In the genomic region with DNA sequence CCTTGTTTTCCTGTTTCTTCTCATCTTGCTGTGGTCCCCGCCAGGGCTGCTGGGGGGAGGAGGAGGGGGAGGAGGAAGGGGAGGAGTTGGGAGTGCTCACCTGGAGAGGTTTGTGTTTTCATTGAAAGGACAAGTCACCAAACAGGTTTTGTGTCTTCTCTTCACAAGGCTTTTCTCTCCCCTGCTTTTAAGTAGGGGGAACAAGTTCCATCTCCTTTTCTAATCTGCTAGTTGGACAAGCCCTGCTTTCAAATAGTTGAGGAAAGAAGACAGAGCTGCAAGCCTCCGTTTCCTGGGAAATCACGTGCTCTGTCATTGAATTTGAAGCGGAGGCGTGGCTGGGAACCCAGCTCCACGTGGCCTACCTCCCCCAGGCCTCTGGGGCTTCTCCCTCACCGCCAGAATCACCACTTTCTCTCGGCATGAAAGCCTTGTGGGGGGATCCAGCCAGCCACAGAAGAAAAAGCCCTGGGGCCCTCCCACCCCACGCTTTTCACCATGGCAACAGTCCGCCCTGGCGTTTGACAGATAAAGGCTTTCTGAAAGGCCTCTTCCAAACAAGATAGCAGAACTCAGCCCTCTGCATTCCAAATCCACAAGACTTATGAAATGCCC, we compare ENCODE assay signal across 1 cellular context.
TF ChIP-seq lines count a peak whose summit lies in the region.

No MANE protein-coding gene starts in this region.

TF ChIP-seq in K562, 482 proteins besides CTCF, POLR2A, EP300 and RAD21 (continued from another document and continues in another):
- 0 out of 2 replicates have a peak, but pooled peaks have one; percentile 44 for TF ChIP-seq ZNF511 (CRISPR knock-in tag; IDR thresholded peaks at IDR 0.05)
- TF ChIP-seq HBP1 (CRISPR knock-in tag; IDR thresholded peaks at IDR 0.05), result 0 out of 2 replicates have a peak, but pooled peaks have one; percentile 19
- no peak for TF ChIP-seq MTA1 (IDR thresholded peaks at IDR 0.05; ENCODE audit: borderline replicate concordance)
- no peak for TF ChIP-seq ARID3B (CRISPR knock-in tag; IDR thresholded peaks at IDR 0.05; ENCODE audit: borderline replicate concordance)
- no peak for TF ChIP-seq RFX7 (CRISPR knock-in tag; IDR thresholded peaks at IDR 0.05)
- TF ChIP-seq SNRNP70 (optimal IDR thresholded peaks at IDR 0.05; ENCODE audit: low read depth, low read length), result no peak
- TF ChIP-seq, protein P1, sequence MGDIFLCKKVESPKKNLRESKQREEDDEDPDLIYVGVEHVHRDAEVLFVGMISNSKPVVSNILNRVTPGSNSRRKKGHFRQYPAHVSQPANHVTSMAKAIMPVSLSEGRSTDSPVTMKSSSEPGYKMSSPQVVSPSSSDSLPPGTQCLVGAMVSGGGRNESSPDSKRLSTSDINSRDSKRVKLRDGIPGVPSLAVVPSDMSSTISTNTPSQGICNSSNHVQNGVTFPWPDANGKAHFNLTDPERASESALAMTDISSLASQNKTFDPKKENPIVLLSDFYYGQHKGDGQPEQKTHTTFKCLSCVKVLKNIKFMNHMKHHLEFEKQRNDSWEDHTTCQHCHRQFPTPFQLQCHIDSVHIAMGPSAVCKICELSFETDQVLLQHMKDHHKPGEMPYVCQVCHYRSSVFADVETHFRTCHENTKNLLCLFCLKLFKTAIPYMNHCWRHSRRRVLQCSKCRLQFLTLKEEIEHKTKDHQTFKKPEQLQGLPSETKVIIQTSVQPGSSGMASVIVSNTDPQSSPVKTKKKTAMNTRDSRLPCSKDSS (IDR thresholded peaks at IDR 0.05; ENCODE audit: low read depth, partially characterized antibody), result no peak
- TF ChIP-seq HDAC2 (IDR thresholded peaks at IDR 0.05), result peak; percentile 49; the same call in 1 of the 2 replicates
- no peak for TF ChIP-seq FOSL1 (tag; conservative IDR thresholded peaks at IDR 0.05)
- no peak for TF ChIP-seq ZKSCAN3 (CRISPR knock-in tag; IDR thresholded peaks at IDR 0.05)
- TF ChIP-seq ZNF707 (CRISPR knock-in tag; conservative IDR thresholded peaks at IDR 0.05), result no peak
- TF ChIP-seq, protein P2, sequence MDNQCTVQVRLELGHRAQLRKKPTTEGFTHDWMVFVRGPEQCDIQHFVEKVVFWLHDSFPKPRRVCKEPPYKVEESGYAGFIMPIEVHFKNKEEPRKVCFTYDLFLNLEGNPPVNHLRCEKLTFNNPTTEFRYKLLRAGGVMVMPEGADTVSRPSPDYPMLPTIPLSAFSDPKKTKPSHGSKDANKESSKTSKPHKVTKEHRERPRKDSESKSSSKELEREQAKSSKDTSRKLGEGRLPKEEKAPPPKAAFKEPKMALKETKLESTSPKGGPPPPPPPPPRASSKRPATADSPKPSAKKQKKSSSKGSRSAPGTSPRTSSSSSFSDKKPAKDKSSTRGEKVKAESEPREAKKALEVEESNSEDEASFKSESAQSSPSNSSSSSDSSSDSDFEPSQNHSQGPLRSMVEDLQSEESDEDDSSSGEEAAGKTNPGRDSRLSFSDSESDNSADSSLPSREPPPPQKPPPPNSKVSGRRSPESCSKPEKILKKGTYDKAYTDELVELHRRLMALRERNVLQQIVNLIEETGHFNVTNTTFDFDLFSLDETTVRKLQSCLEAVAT (IDR thresholded peaks at IDR 0.05), result no peak
- TF ChIP-seq ZSCAN32 (CRISPR knock-in tag; IDR thresholded peaks at IDR 0.05), result no peak
- no peak for TF ChIP-seq ZFP30 (CRISPR knock-in tag; IDR thresholded peaks at IDR 0.05; ENCODE audit: borderline replicate concordance)
- peak; percentile 61 for TF ChIP-seq TEAD4 (IDR thresholded peaks at IDR 0.05; ENCODE audit: low read length)
- no peak for TF ChIP-seq TEAD4 (CRISPR knock-in tag; IDR thresholded peaks at IDR 0.05; ENCODE audit: borderline replicate concordance)
- no peak for TF ChIP-seq CREM (IDR thresholded peaks at IDR 0.05; ENCODE audit: low read depth)
- TF ChIP-seq FIP1L1 (IDR thresholded peaks at IDR 0.05; ENCODE audit: low read depth, low read length, poor library complexity, severe bottlenecking), result no peak
- no peak for TF ChIP-seq PHF20 (IDR thresholded peaks at IDR 0.05; ENCODE audit: partially characterized antibody)
- TF ChIP-seq ZNF444 (CRISPR knock-in tag; IDR thresholded peaks at IDR 0.05), result no peak
- no peak for TF ChIP-seq HNRNPH1 (optimal IDR thresholded peaks at IDR 0.05; ENCODE audit: low read depth, low read length)
- 0 out of 2 replicates have a peak, but pooled peaks have one; percentile 42 for TF ChIP-seq SREBF2 (CRISPR knock-in tag; IDR thresholded peaks at IDR 0.05)
- TF ChIP-seq ZNF584 (CRISPR knock-in tag; IDR thresholded peaks at IDR 0.05; ENCODE audit: low read depth), result no peak
- TF ChIP-seq ETV1 (tag; conservative IDR thresholded peaks at IDR 0.05; ENCODE audit: low read depth), result 0 out of 2 replicates have a peak, but pooled peaks have one; percentile 31
- no peak for TF ChIP-seq ATF3 (IDR thresholded peaks at IDR 0.05)
- TF ChIP-seq ATF3 (CRISPR knock-in tag; conservative IDR thresholded peaks at IDR 0.05), result no peak
- peak; percentile 50; the same call in 1 of the 2 replicates for TF ChIP-seq HIVEP1 (CRISPR knock-in tag; IDR thresholded peaks at IDR 0.05)
- TF ChIP-seq GABPB2 (CRISPR knock-in tag; conservative IDR thresholded peaks at IDR 0.05), result no peak
- no peak for TF ChIP-seq BRCA1 (IDR thresholded peaks at IDR 0.05)
- TF ChIP-seq BRCA1 (CRISPR knock-in tag; IDR thresholded peaks at IDR 0.05), result no peak
- no peak for TF ChIP-seq FOXP1 (CRISPR knock-in tag; IDR thresholded peaks at IDR 0.05)
- TF ChIP-seq MCM7 (IDR thresholded peaks at IDR 0.05), result no peak
- no peak for TF ChIP-seq TAF1 (IDR thresholded peaks at IDR 0.05; ENCODE audit: control insufficient read depth, extremely low read depth, insufficient read depth, low read length, severe bottlenecking)
- TF ChIP-seq HEY1 (CRISPR knock-in tag; IDR thresholded peaks at IDR 0.05; ENCODE audit: borderline replicate concordance), result no peak
- TF ChIP-seq ARID2 (IDR thresholded peaks at IDR 0.05), result no peak
- peak; percentile 76 for TF ChIP-seq BMI1 (IDR thresholded peaks at IDR 0.05; ENCODE audit: low read length)
- TF ChIP-seq ZNF766 (CRISPR knock-in tag; conservative IDR thresholded peaks at IDR 0.05), result 0 out of 2 replicates have a peak, but pooled peaks have one; percentile 41
- no peak for TF ChIP-seq FOXA3 (CRISPR knock-in tag; conservative IDR thresholded peaks at IDR 0.05 in 1 of 2, IDR thresholded peaks at IDR 0.05 in 1 of 2)
- TF ChIP-seq, protein P3, sequence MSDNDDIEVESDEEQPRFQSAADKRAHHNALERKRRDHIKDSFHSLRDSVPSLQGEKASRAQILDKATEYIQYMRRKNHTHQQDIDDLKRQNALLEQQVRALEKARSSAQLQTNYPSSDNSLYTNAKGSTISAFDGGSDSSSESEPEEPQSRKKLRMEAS (CRISPR knock-in tag; IDR thresholded peaks at IDR 0.05), result peak; percentile 96
- TF ChIP-seq SIN3B (IDR thresholded peaks at IDR 0.05; ENCODE audit: low read depth), result no peak
- TF ChIP-seq EGR1 (conservative IDR thresholded peaks at IDR 0.05), result peak; percentile 75
- TF ChIP-seq MED1 (CRISPR knock-in tag; IDR thresholded peaks at IDR 0.05; ENCODE audit: borderline replicate concordance), result no peak
- no peak for TF ChIP-seq EWSR1 (IDR thresholded peaks at IDR 0.05; ENCODE audit: borderline replicate concordance, low read depth, partially characterized antibody)
- no peak for TF ChIP-seq TRIM25 (IDR thresholded peaks at IDR 0.05; ENCODE audit: borderline replicate concordance)
- TF ChIP-seq ZNF143 (CRISPR knock-in tag; IDR thresholded peaks at IDR 0.05), result no peak
- TF ChIP-seq RCOR1 (IDR thresholded peaks at IDR 0.05; ENCODE audit: borderline replicate concordance in 1 of 2, low read depth in 2 of 2, low read length in 2 of 2), result no peak
- peak in 1 of 2 experiments; percentile 55; a peak in 1 of 4 replicates for TF ChIP-seq SRF (CRISPR knock-in tag; IDR thresholded peaks at IDR 0.05)
- TF ChIP-seq CCAR2 (IDR thresholded peaks at IDR 0.05; ENCODE audit: low read depth, low read length), result no peak
- no peak for TF ChIP-seq CC2D1A (IDR thresholded peaks at IDR 0.05)
- no peak for TF ChIP-seq TEAD2 (tag; IDR thresholded peaks at IDR 0.05)
- no peak for TF ChIP-seq HNRNPUL1 (IDR thresholded peaks at IDR 0.05; ENCODE audit: low read length)
- TF ChIP-seq RNF2 (IDR thresholded peaks at IDR 0.05), result peak; percentile 72
- TF ChIP-seq SRSF3 (IDR thresholded peaks at IDR 0.05; ENCODE audit: insufficient read depth, low read length), result no peak
- no peak for TF ChIP-seq ZBTB1 (CRISPR knock-in tag; IDR thresholded peaks at IDR 0.05; ENCODE audit: borderline replicate concordance, low read depth)
- TF ChIP-seq POU5F1 (IDR thresholded peaks at IDR 0.05; ENCODE audit: borderline replicate concordance, low read depth, low read length, partially characterized antibody), result no peak
- no peak for TF ChIP-seq SIX5 (IDR thresholded peaks at IDR 0.05; ENCODE audit: borderline replicate concordance in 1 of 2, insufficient read depth in 1 of 2, low read depth in 1 of 2, low read length in 2 of 2)
- TF ChIP-seq ZNF436 (CRISPR knock-in tag; IDR thresholded peaks at IDR 0.05), result no peak
